In the genomic region with DNA sequence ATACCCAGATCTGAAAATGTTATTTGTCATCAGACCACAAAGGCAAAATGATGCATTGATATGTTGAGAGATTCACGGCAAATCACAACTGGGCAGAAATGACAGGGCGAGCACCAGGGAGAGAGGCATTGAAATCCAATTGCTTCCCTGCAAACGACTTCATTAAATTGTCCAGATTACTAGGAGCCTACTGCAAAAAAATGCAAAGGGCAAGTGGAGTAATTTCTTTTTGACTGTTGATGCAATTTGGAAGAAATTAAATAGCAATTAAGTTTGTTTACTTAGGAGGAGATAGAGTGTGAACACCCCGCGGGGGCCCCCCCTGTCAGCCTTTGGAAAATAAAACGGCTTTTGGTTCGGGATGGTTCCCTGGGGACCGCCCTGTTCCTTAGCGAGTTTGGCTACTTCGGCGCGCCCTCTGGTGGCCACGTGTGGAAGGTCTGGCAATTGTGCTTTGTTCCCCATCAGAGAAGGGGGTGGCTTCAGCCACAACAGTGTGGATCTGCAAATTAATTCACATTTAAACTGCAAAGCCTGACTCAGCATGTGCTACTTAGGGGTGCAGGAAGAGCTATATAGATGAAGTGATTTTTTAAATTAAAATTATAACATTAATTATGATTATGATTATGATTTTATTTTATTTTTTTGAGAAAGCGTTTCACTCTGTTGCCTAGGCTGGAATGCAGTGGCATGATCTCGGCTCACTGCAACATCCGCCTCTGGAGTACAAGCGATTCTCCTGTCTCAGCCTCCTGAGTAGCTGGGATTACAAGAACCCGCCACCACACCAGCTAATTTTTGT, we compare ENCODE assay signal across 8 cellular contexts. TPM values are rescaled to one million over a fixed set of nuclear protein-coding genes. Genes with fewer than 3 reads are reported as not detected.
A peak's percentile ranks its signal among the peaks of the same experiment; 100 is the strongest.
DNase-seq lines count a peak whose midpoint lies in the region; ATAC-seq and TF ChIP-seq lines count a peak whose summit lies in the region.

No MANE protein-coding gene starts in this region.

- dilution Hi-C loops in IMR-90 (cut with HindIII; ENCODE audit: low sequenced_read_pairs, unreplicated experiment): no loop called here

- no peak overlapping the region for H3K18ac ChIP-seq in IMR-90 (ENCODE audit: low read depth, low read length)

- H2BK20ac ChIP-seq in IMR-90 (ENCODE audit: low read depth, low read length): no peak overlapping the region

- H3K4ac ChIP-seq in IMR-90 (ENCODE audit: low read depth, low read length): no peak overlapping the region

- H2BK120ac ChIP-seq in IMR-90 (ENCODE audit: low read depth, low read length): no peak overlapping the region

- peak overlapping the region; percentile 71 for H3K4me2 ChIP-seq in IMR-90 (ENCODE audit: low read depth, low read length)

- in situ Hi-C loops in IMR-90 (cut with MboI; ENCODE audit: low sequenced_read_pairs): no loop called here

- CTCF ChIA-PET in IMR-90 (lab: Yijun Ruan, JAX): interaction anchor here (0.8 to 1.0 kb wide), 2 partner anchors 24 to 201 kb away, joined by 3 read pairs; no protein-coding TSS in a partner anchor

- WGBS in IMR-90 (ENCODE audit: extremely low coverage in 2 of 2, insufficient read length in 1 of 2), 2 experiments: 0% methylated on average over 5 of the region's 18 CpGs; no CpG with 5 or more reads in 1 of the 2 experiments

- intact Hi-C loops in IMR-90 (cut with micrococcal nuclease): loop anchor here (1.0 kb wide), 1 partner anchor 168 kb away; a partner anchor contains a TSS
- intact Hi-C loops in natural killer cell (cut with micrococcal nuclease): loop anchor here (5.0 kb wide), 1 partner anchor 167 kb away; a partner anchor contains a TSS

- no peak overlapping the region for H2BK5ac ChIP-seq in IMR-90 (ENCODE audit: low read depth, low read length, poor library complexity, severe bottlenecking)

- no peak overlapping the region for H3K23ac ChIP-seq in IMR-90 (ENCODE audit: low read depth, low read length)

- no peak overlapping the region for H2BK15ac ChIP-seq in IMR-90 (ENCODE audit: low read depth, low read length)

- no TSS peak for BruUV-seq in IMR-90 (replicated peaks; lab: Mats Ljungman, UMichigan)

- H3K27ac Mint-ChIP-seq in natural killer cell: no peak overlapping the region
- H3K27ac Mint-ChIP-seq in stimulated activated effector memory CD8-positive, alpha-beta T cell treated with anti-CD3 and anti-CD28 coated beads, Interleukin-12 subunit alpha, Interleukin-12 subunit beta, amount 100 ng/mL, for 72 hours: no peak overlapping the region

- H4K91ac ChIP-seq in IMR-90 (ENCODE audit: insufficient read depth, low read depth, low read length): no peak overlapping the region

- no peaks in the 10 kb centered on the region for H3K9me3 ChIP-seq in IMR-90 (ENCODE audit: control insufficient read depth, insufficient read depth, low read length)

- no peak for TF ChIP-seq POLR2A in IMR-90 (IDR thresholded peaks at IDR 0.05; ENCODE audit: low read depth, low read length)

- H3K9me3 Mint-ChIP-seq in activated T-cell treated with anti-CD3 and anti-CD28 coated beads, Interleukin-2, amount 50 U/mL, for 4 hours: no peaks in the 10 kb centered on the region
- H3K9me3 Mint-ChIP-seq in natural killer cell: no peaks in the 10 kb centered on the region
- H3K9me3 Mint-ChIP-seq in stimulated activated effector memory CD8-positive, alpha-beta T cell treated with anti-CD3 and anti-CD28 coated beads, Interleukin-12 subunit alpha, Interleukin-12 subunit beta, amount 100 ng/mL, for 72 hours: no peaks in the 10 kb centered on the region

- no peak overlapping the region for H4K8ac ChIP-seq in IMR-90 (ENCODE audit: low read depth in 2 of 2, low read length in 2 of 2)

- H3K56ac ChIP-seq in IMR-90 (ENCODE audit: extremely low read depth, insufficient read depth, low read length): no peak overlapping the region

- DNase-seq in D341Med (ENCODE audit: low spot score) (peak; percentile 87), IMR-90 (peak; percentile 49), OCI-M2 (lab: John Stamatoyannopoulos, UW; ENCODE audit: unreplicated experiment) (peak; percentile 45), fibroblast of gingiva (ENCODE audit: low read depth) (peak; percentile 63), natural killer cell (peak; percentile 76)
- peak; percentile 82 for DNase-seq in activated T-cell treated with anti-CD3 and anti-CD28 coated beads, Interleukin-2, amount 50 U/mL, for 4 hours
- peak; percentile 75 to 89 for DNase-seq in stimulated activated effector memory CD8-positive, alpha-beta T cell treated with anti-CD3 and anti-CD28 coated beads, Interleukin-12 subunit alpha, Interleukin-12 subunit beta, amount 100 ng/mL, for 72 hours (ENCODE audit: low spot score in 2 of 2)

- H3K9me1 ChIP-seq in IMR-90 (ENCODE audit: insufficient read depth, low read length): no peaks in the 10 kb centered on the region

- no peaks in the 10 kb centered on the region for H3K27me3 Mint-ChIP-seq in activated T-cell treated with anti-CD3 and anti-CD28 coated beads, Interleukin-2, amount 50 U/mL, for 4 hours (ENCODE audit: low read depth)
- H3K27me3 Mint-ChIP-seq in natural killer cell (ENCODE audit: low read depth in 2 of 2): no peaks in the 10 kb centered on the region

- no peaks in the 10 kb centered on the region for H3K79me1 ChIP-seq in IMR-90 (ENCODE audit: low read depth in 1 of 2, low read length in 2 of 2)

- H2AK5ac ChIP-seq in IMR-90 (ENCODE audit: low read depth, low read length): no peak overlapping the region

- H3K4me3 ChIP-seq in IMR-90 (ENCODE audit: insufficient read depth, low read depth, low read length): peak overlapping the region; percentile 28; the same call in 1 of the 2 replicates

- no peak overlapping the region for H4K5ac ChIP-seq in IMR-90 (ENCODE audit: low read depth, low read length)

- no peaks in the 10 kb centered on the region for H3K36me3 Mint-ChIP-seq in activated T-cell treated with anti-CD3 and anti-CD28 coated beads, Interleukin-2, amount 50 U/mL, for 4 hours (ENCODE audit: insufficient read depth)
- no peaks in the 10 kb centered on the region for H3K36me3 Mint-ChIP-seq in natural killer cell
- H3K36me3 Mint-ChIP-seq in stimulated activated effector memory CD8-positive, alpha-beta T cell treated with anti-CD3 and anti-CD28 coated beads, Interleukin-12 subunit alpha, Interleukin-12 subunit beta, amount 100 ng/mL, for 72 hours: no peaks in the 10 kb centered on the region

- H2AFZ ChIP-seq in IMR-90 (replicated peaks; ENCODE audit: low read length, poor library complexity): peak overlapping the region; percentile 58

- peak overlapping the region; percentile 16 for H2AK9ac ChIP-seq in IMR-90 (replicated peaks; ENCODE audit: low read depth, low read length, poor library complexity)

- peaks cover 6% of the 10 kb centered on the region for H3K4me1 Mint-ChIP-seq in activated T-cell treated with anti-CD3 and anti-CD28 coated beads, Interleukin-2, amount 50 U/mL, for 4 hours (ENCODE audit: low read depth)
- peaks cover 0 to 9% of the 10 kb centered on the region in 2 donors for H3K4me1 Mint-ChIP-seq in natural killer cell
- peaks cover 8% of the 10 kb centered on the region for H3K4me1 Mint-ChIP-seq in stimulated activated effector memory CD8-positive, alpha-beta T cell treated with anti-CD3 and anti-CD28 coated beads, Interleukin-12 subunit alpha, Interleukin-12 subunit beta, amount 100 ng/mL, for 72 hours

- peak; percentile 84 for TF ChIP-seq CTCF in IMR-90 (conservative IDR thresholded peaks at IDR 0.05; ENCODE audit: low read depth, low read length)
- peak; percentile 96 for TF ChIP-seq CTCF in natural killer cell (IDR thresholded peaks at IDR 0.05)

- no peaks in the 10 kb centered on the region for H3K27me3 ChIP-seq in IMR-90 (ENCODE audit: control insufficient read depth, insufficient read depth, low read length)

- H3K36me3 ChIP-seq in IMR-90 (ENCODE audit: control insufficient read depth, insufficient read depth, low read length): no peaks in the 10 kb centered on the region

- POLR2A ChIA-PET in IMR-90 (lab: Charles Lee; ENCODE audit: unreplicated experiment): interaction anchor here (0.6 kb wide), 1 partner anchor 167 kb away, joined by 8 read pairs; no protein-coding TSS in a partner anchor

- ATAC-seq in IMR-90 (ENCODE audit: low read depth): peak; percentile 100
- ATAC-seq in activated T-cell treated with anti-CD3 and anti-CD28 coated beads, Interleukin-2, amount 50 U/mL, for 4 hours: peak; percentile 85 to 90
- ATAC-seq in natural killer cell: peak; percentile 84 to 91 (median 91)
- ATAC-seq in stimulated activated effector memory CD8-positive, alpha-beta T cell treated with anti-CD3 and anti-CD28 coated beads, Interleukin-12 subunit alpha, Interleukin-12 subunit beta, amount 100 ng/mL, for 72 hours: peak; percentile 90
- no peak for ATAC-seq in GM18517 (IDR thresholded peaks at IDR 0.05; ENCODE audit: unreplicated experiment)

- no peak overlapping the region for H3K9ac ChIP-seq in IMR-90 (ENCODE audit: low read depth, low read length)

- H3K27ac ChIP-seq in IMR-90 (ENCODE audit: insufficient read depth, low read length): no peak overlapping the region

- no peaks in the 10 kb centered on the region for H3K4me1 ChIP-seq in IMR-90 (ENCODE audit: control insufficient read depth, insufficient read depth, low read length)

- H3K14ac ChIP-seq in IMR-90 (replicated peaks; ENCODE audit: low read depth, low read length): no peak overlapping the region

- H4K20me1 ChIP-seq in IMR-90 (ENCODE audit: insufficient read depth, low read length): no peaks in the 10 kb centered on the region

- peak overlapping the region; percentile 53 for H3K4me3 Mint-ChIP-seq in activated T-cell treated with anti-CD3 and anti-CD28 coated beads, Interleukin-2, amount 50 U/mL, for 4 hours
- no peak overlapping the region for H3K4me3 Mint-ChIP-seq in natural killer cell
- peak overlapping the region; percentile 50 for H3K4me3 Mint-ChIP-seq in stimulated activated effector memory CD8-positive, alpha-beta T cell treated with anti-CD3 and anti-CD28 coated beads, Interleukin-12 subunit alpha, Interleukin-12 subunit beta, amount 100 ng/mL, for 72 hours

- peak; percentile 79 for TF ChIP-seq RAD21 in IMR-90 (IDR thresholded peaks at IDR 0.05; ENCODE audit: low read length)

TF ChIP-seq in IMR-90, 13 proteins besides CTCF, POLR2A, EP300 and RAD21:
- peak; percentile 71 for TF ChIP-seq SMC3 (IDR thresholded peaks at IDR 0.05; ENCODE audit: low read depth, low read length)
- no peak for TF ChIP-seq CHD1 (IDR thresholded peaks at IDR 0.05; ENCODE audit: low read depth, low read length)

RNA-seq across cellular contexts. Expression of a gene that starts 14.5 kb away (rescaled TPM):
- total RNA-seq in IMR-90 (2012; rRNA removed): 0.28 and 0.36 TPM in 2 replicates
- 0.16 and 0.27 TPM in 2 replicates for polyA plus RNA-seq in IMR-90 (2012; rRNA removed)
- 0.05 and 0.11 TPM in 2 replicates for polyA plus RNA-seq in IMR-90 (2012; cell fraction: cytosol; rRNA removed)
- polyA plus RNA-seq in IMR-90 (2012; cell fraction: nucleus; rRNA removed; ENCODE audit: low replicate concordance): 0.12 and 0.24 TPM in 2 replicates
- total RNA-seq in activated T-cell treated with anti-CD3 and anti-CD28 coated beads, Interleukin-2, amount 50 U/mL, for 4 hours: not detected
- total RNA-seq in natural killer cell: not detected

RNA-seq across cellular contexts. Expression of a gene that starts 43.0 kb away (rescaled TPM):
- total RNA-seq in IMR-90 (2012; rRNA removed) (53.8 and 55.8 TPM in 2 replicates), natural killer cell (100 to 1,000 TPM; 215 to 253 (median 246) TPM)
- polyA plus RNA-seq in IMR-90 (2012; rRNA removed): 11.1 and 13.4 TPM in 2 replicates
- 2.4 and 3.5 TPM in 2 replicates for polyA plus RNA-seq in IMR-90 (2012; cell fraction: cytosol; rRNA removed)
- 5.5 and 29.9 TPM in 2 replicates for polyA plus RNA-seq in IMR-90 (2012; cell fraction: nucleus; rRNA removed; ENCODE audit: low replicate concordance)
- 10 to 100 TPM; 83.7 to 94.7 (median 87.3) TPM for total RNA-seq in activated T-cell treated with anti-CD3 and anti-CD28 coated beads, Interleukin-2, amount 50 U/mL, for 4 hours
